Comparison of ENCODE assay signal across 11 cellular contexts in genomic region chr19:38728752-38729541, GRCh38. TPM values are rescaled to one million over a fixed set of nuclear protein-coding genes. Genes with fewer than 3 reads are reported as not detected.
DNase-seq lines count a peak whose midpoint lies in the region; ATAC-seq and TF ChIP-seq lines count a peak whose summit lies in the region.
"Had no signal": no experiment of that assay in that cellular context is flagged by ENCODE, and none has a peak within 500 bp of the region (broad histone marks: within the 10 kb centered on the region; RNA-seq: fewer than 3 reads in every experiment).

No MANE protein-coding gene starts in this region.

- no peak overlapping the region for H3K4me2 ChIP-seq in hepatocyte

- H3K4me1 ChIP-seq in heart left ventricle (peaks cover 7 to 67% (median 35%) of the 10 kb centered on the region in 12 donors), mesodermal cell (ENCODE audit: control insufficient read depth, insufficient read depth, low read length, poor library complexity, severe bottlenecking) (peaks cover 28% of the 10 kb centered on the region), testis (peaks cover 32% of the 10 kb centered on the region), hepatocyte (ENCODE audit: insufficient read depth) (no peaks in the 10 kb centered on the region)

- TF ChIP-seq POLR2A in heart left ventricle (IDR thresholded peaks at IDR 0.05) (no peak), testis (IDR thresholded peaks at IDR 0.05) (no peak)

- 76 to 83% (median 76%) methylated on average over 27 to 37 of the region's 37 CpGs for WGBS in heart left ventricle, 4 donors
- 91 to 95% methylated on average over 21 to 36 of the region's 37 CpGs for WGBS in mesodermal cell (ENCODE audit: insufficient coverage in 2 of 2), 2 experiments
- 60 to 83% methylated on average over 2 to 37 of the region's 37 CpGs for WGBS in testis, 2 donors
- WGBS in hepatocyte (ENCODE audit: low lambda C conversion rate, missing lambda C conversion rate), result 95% methylated on average over 29 of the region's 37 CpGs

- TF ChIP-seq CTCF in heart left ventricle (IDR thresholded peaks at IDR 0.05) (no peak), testis (IDR thresholded peaks at IDR 0.05) (no peak), hepatocyte (IDR thresholded peaks at IDR 0.05; ENCODE audit: poor library complexity) (no peak)

- no peak overlapping the region for H2AFZ ChIP-seq in hepatocyte

- H3K36me3 ChIP-seq in heart left ventricle, result peaks cover 3 to 80% (median 75%) of the 10 kb centered on the region in 9 donors
- H3K36me3 ChIP-seq in mesodermal cell (ENCODE audit: control insufficient read depth, insufficient read depth, low read length), result peaks cover 78% of the 10 kb centered on the region
- no peaks in the 10 kb centered on the region for H3K36me3 ChIP-seq in testis (ENCODE audit: low read depth, missing control alignments)
- no peaks in the 10 kb centered on the region for H3K36me3 ChIP-seq in hepatocyte (replicated peaks; ENCODE audit: insufficient read depth, low read depth)

- H3K9me3 ChIP-seq in heart left ventricle, result no peaks in the 10 kb centered on the region
- H3K9me3 ChIP-seq in mesodermal cell (ENCODE audit: control insufficient read depth, low read length), result no peaks in the 10 kb centered on the region
- H3K9me3 ChIP-seq in testis, result no peaks in the 10 kb centered on the region
- no peaks in the 10 kb centered on the region for H3K9me3 ChIP-seq in hepatocyte (ENCODE audit: low read depth)

- DNase-seq in heart left ventricle (peak; percentile 11 to 56 (median 32)), testis (peak; percentile 23), GDM1 (lab: John Stamatoyannopoulos, UW) (no peak), hepatocyte (ENCODE audit: low spot score) (no peak)
- DNase-seq: NCI-H446 treated with DMSO at 0.1 percent for 48 hours had no signal

- H3K79me2 ChIP-seq in hepatocyte, result no peaks in the 10 kb centered on the region

- ATAC-seq in heart left ventricle (no peak), GM21390 (IDR thresholded peaks at IDR 0.05; ENCODE audit: unreplicated experiment) (no peak), GM21515 (IDR thresholded peaks at IDR 0.05; ENCODE audit: unreplicated experiment) (no peak)

- intact Hi-C loops in heart left ventricle (cut with DNase I) (loop anchor here in 2 of 10 donors (5.0 to 10.0 kb wide), 4 partner anchors 106 to 184 kb away; partner anchors contain the start of gene ECH1 (in 1 of the 2)), testis (cut with DNase I; ENCODE audit: low total_unique reads) (loop anchor here (10.0 kb wide), 1 partner anchor 74 kb away; no protein-coding TSS in a partner anchor)

- H3K9me2 ChIP-seq in hepatocyte (replicated peaks; ENCODE audit: insufficient read depth), result no peaks in the 10 kb centered on the region

- H4K20me1 ChIP-seq in hepatocyte (ENCODE audit: insufficient read depth, poor library complexity, severe bottlenecking), result no peaks in the 10 kb centered on the region

- H3K4me3 ChIP-seq in heart left ventricle (no peak overlapping the region), mesodermal cell (ENCODE audit: extremely low read depth, insufficient read depth, low read length, poor library complexity, severe bottlenecking) (no peak overlapping the region), testis (no peak overlapping the region), hepatocyte (no peak overlapping the region)

- H3K27me3 ChIP-seq in heart left ventricle (no peaks in the 10 kb centered on the region), testis (no peaks in the 10 kb centered on the region), hepatocyte (no peaks in the 10 kb centered on the region)

- H3K27ac ChIP-seq in angular gyrus (ENCODE audit: low read depth, low read length) (peak overlapping the region; percentile 24), heart left ventricle (peak overlapping the region; percentile 31 to 80 (median 72)), mesodermal cell (ENCODE audit: low read depth, low read length, severe bottlenecking) (peak overlapping the region; percentile 10), testis (peak overlapping the region; percentile 50 to 55), hepatocyte (no peak overlapping the region)

RNA-seq across cellular contexts. Expression of gene CAPN12, which starts 15.3 kb away (rescaled TPM):
- total RNA-seq in heart left ventricle, result 1 to 10 TPM in 2 of 9 donors, under 1 TPM in 7; 0.36 to 1.8 (median 0.72) TPM
- polyA plus RNA-seq in heart left ventricle, result 1 to 10 TPM in 1 of 2 donors, under 1 TPM in 1; 0.91 to 1.4 TPM
- polyA plus RNA-seq in mesodermal cell (2013, experiment 1 of 2), result 4.4 TPM
- polyA plus RNA-seq in mesodermal cell (2013, experiment 2 of 2), result 3.0 TPM
- total RNA-seq in testis, result 1 to 10 TPM; 4.6 to 5.5 TPM
- polyA plus RNA-seq in testis (ENCODE audit: insufficient read depth, low read depth, low replicate concordance), result 3.6 TPM
- total RNA-seq in hepatocyte, result 12.5 and 26.6 TPM in 2 replicates
- 24.3 and 38.9 TPM in 2 replicates for polyA plus RNA-seq in hepatocyte

RNA-seq across cellular contexts. Expression of gene LGALS7, which starts 44.4 kb away (rescaled TPM):
- total RNA-seq in heart left ventricle, result not detected
- under 1 TPM in 1 of 2 donors, not detected in 1; 0.33 TPM for polyA plus RNA-seq in heart left ventricle
- polyA plus RNA-seq in mesodermal cell (2013, experiment 1 of 2), result not detected
- polyA plus RNA-seq in mesodermal cell (2013, experiment 2 of 2), result not detected
- not detected for total RNA-seq in testis
- 4.4 TPM for polyA plus RNA-seq in testis (ENCODE audit: insufficient read depth, low read depth, low replicate concordance)
- not detected in 2 replicates for total RNA-seq in hepatocyte
- polyA plus RNA-seq in hepatocyte, result 1.2 TPM in 2 replicates
- total RNA-seq: activated CD4-positive, alpha-beta T cell treated with anti-CD3 and anti-CD28 coated beads, Interleukin-2, amount 10 ng/mL, durations not matched to agents 7 days and 5 days; lung microvascular endothelial cell had no signal

Comparison
In these comparisons a context has a peak if more than half of its experiments do, and no peak if none do; other contexts are left out.
1. DNase-seq: peak in heart left ventricle (5 of 5) and testis (single experiment); none in GDM1 (single experiment) and hepatocyte (single experiment).